Comparison of ENCODE assay signal across 33 cellular contexts in the genomic region with DNA sequence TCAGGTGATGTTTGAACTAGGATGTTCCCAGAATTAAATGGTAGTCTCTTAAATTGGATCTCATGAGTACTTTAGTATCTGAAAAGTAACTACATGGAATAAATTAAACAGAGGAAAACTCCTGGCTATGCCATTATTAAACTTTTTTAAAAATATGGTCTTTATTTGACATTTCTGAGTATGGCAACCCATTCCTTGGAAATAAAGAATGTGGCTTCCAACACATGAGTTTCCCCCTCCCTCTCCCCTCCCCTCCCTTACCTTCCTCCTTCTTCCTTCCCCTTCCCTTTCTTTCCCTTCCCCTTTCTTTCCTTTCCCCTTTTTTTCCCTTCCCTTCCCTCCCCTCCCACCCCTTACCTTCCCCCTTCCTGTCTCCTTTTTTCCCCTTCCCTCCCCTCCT.
"Had no signal": no experiment of that assay in that cellular context is flagged by ENCODE, and none has a peak within 500 bp of the region (broad histone marks: within the 10 kb centered on the region; RNA-seq: fewer than 3 reads in every experiment).

No MANE protein-coding gene starts in this region.

- H3K4me3 ChIP-seq: adrenal gland, ascending aorta, body of pancreas, breast epithelium, cardiac muscle cell had no signal

- DNase-seq: activated effector memory CD4-positive, alpha-beta T cell treated with anti-CD3 and anti-CD28 coated beads, Interleukin-2, amount 50 U/mL, for 16 hours; activated effector memory CD4-positive, alpha-beta T cell treated with Interleukin-2 at 50 U/mL for 16 hours; activated gamma-delta T cell; activated gamma-delta T cell treated with Interleukin-2 at 50 U/mL for 16 hours; activated naive CD4-positive, alpha-beta T cell; activated naive CD4-positive, alpha-beta T cell treated with anti-CD3 and anti-CD28 coated beads for 36 hours; activated naive CD4-positive, alpha-beta T cell treated with anti-CD3 and anti-CD28 coated beads, Interleukin-2, amount 10 ng/mL, durations not matched to agents 7 days and 5 days; activated naive CD4-positive, alpha-beta T cell treated with anti-CD3 and anti-CD28 coated beads, Interleukin-2, amount 50 U/mL, for 16 hours; activated naive CD4-positive, alpha-beta T cell treated with Interleukin-2 at 50 U/mL for 16 hours; activated naive CD8-positive, alpha-beta T cell treated with anti-CD3 and anti-CD28 coated beads for 36 hours; activated naive CD8-positive, alpha-beta T cell treated with anti-CD3 and anti-CD28 coated beads, Interleukin-2, amount 10 ng/mL, durations not matched to agents 7 days and 5 days; activated naive CD8-positive, alpha-beta T cell treated with anti-CD3 and anti-CD28 coated beads, Interleukin-2, amount 50 U/mL, for 24 hours; activated T-cell treated with anti-CD3 and anti-CD28 coated beads, Interleukin-2, amount 50 U/mL, for 24 hours; activated T-cell treated with anti-CD3 and anti-CD28 coated beads, Interleukin-2, amount 50 U/mL, for 4 hours; activated T-cell treated with anti-CD3 and anti-CD28 coated beads, Interleukin-2, amount 50 U/mL, for 48 hours; activated T-cell treated with anti-CD3 and anti-CD28 coated beads, Interleukin-2, amount 50 U/mL, for 72 hours; adrenal gland; amniotic stem cell; amygdala; anterior cingulate cortex; aorta; body of pancreas; brain microvascular endothelial cell; caudate nucleus; central memory CD4-positive, alpha-beta T cell; cerebellar nuclear complex had no signal

- H3K9me3 ChIP-seq: adrenal gland, ascending aorta, body of pancreas, breast epithelium had no signal

- ATAC-seq: activated naive CD4-positive, alpha-beta T cell treated with anti-CD3 and anti-CD28 coated beads, Interleukin-2, amount 50 U/mL, for 72 hours; activated naive CD8-positive, alpha-beta T cell treated with anti-CD3 and anti-CD28 coated beads, Interleukin-2, amount 50 U/mL, for 24 hours; activated T-cell treated with anti-CD3 and anti-CD28 coated beads, Interleukin-2, amount 50 U/mL, for 4 hours; activated T-cell treated with anti-CD3 and anti-CD28 coated beads, Interleukin-2, amount 50 U/mL, for 72 hours; activated T-helper 17 cell treated with anti-CD3 and anti-CD28 coated beads, Interleukin-2, amount 50 U/mL, for 72 hours; body of pancreas had no signal

- H3K4me1 ChIP-seq: adrenal gland, ascending aorta, body of pancreas, breast epithelium had no signal

- H3K36me3 ChIP-seq: adrenal gland, ascending aorta, brain microvascular endothelial cell, breast epithelium, cardiac muscle cell had no signal

- H3K27ac ChIP-seq: adrenal gland, ascending aorta, body of pancreas, brain microvascular endothelial cell, breast epithelium, cardiac muscle cell had no signal

- H3K27me3 ChIP-seq: adrenal gland, ascending aorta, body of pancreas, brain microvascular endothelial cell, breast epithelium had no signal

- FAIRE-seq: astrocyte, bronchial epithelial cell had no signal
